Comparison of ENCODE assay signal across 12 cellular contexts in genomic region chr1:211188721-211189120, GRCh38. TPM values are rescaled to one million over a fixed set of nuclear protein-coding genes. Genes with fewer than 3 reads are reported as not detected.
"Had no signal": no experiment of that assay in that cellular context is flagged by ENCODE, and none has a peak within 500 bp of the region (broad histone marks: within the 10 kb centered on the region; RNA-seq: fewer than 3 reads in every experiment).

No MANE protein-coding gene starts in this region.

RNA-seq across cellular contexts. Expression of gene KCNH1, which starts 54.8 kb away (rescaled TPM):
- total RNA-seq: activated CD4-positive, alpha-beta T cell treated with anti-CD3 and anti-CD28 coated beads for 36 hours; activated CD4-positive, alpha-beta T cell treated with anti-CD3 and anti-CD28 coated beads, Interleukin-2, amount 10 ng/mL, durations not matched to agents 7 days and 5 days; activated CD8-positive, alpha-beta T cell treated with anti-CD3 and anti-CD28 coated beads, Interleukin-2, amount 10 ng/mL, durations not matched to agents 7 days and 5 days; activated naive CD8-positive, alpha-beta T cell treated with anti-CD3 and anti-CD28 coated beads, Interleukin-2, amount 10 ng/mL, durations not matched to agents 7 days and 5 days; activated T-helper 2 cell treated with anti-CD3 and anti-CD28 coated beads, Interferon-gamma antibody, Interleukin-2, Interleukin-4, amounts not matched to agents 10 μg/mL and 5 μg/mL and 100 μg/mL, durations not matched to agents 14 hours and 24 hours and 36 hours; ascending aorta; OCI-LY7; PC-9; Right ventricle myocardium superior; T-helper 1 cell treated with Interleukin-12 subunit alpha and Interleukin-12 subunit beta and Interleukin-4 antibody, amounts not matched to agents 30 ng/mL and 1 ng/mL, for 36 hours; T-helper 2 cell treated with Interferon-gamma antibody and Interleukin-4, amounts not matched to agents 100 ng/mL and 5 ng/mL, for 36 hours had no signal
- polyA plus RNA-seq: cardiac muscle cell had no signal
